8 cellular contexts compared by ENCODE assay signal in genomic region chr17:8226536-8227237, GRCh38. TPM values are rescaled to one million over a fixed set of nuclear protein-coding genes. Genes with fewer than 3 reads are reported as not detected.
DNase-seq lines count a peak whose midpoint lies in the region; ATAC-seq and TF ChIP-seq lines count a peak whose summit lies in the region.

No MANE protein-coding gene starts in this region.

- H3F3A ChIP-seq in neural progenitor cell (ENCODE audit: low read depth): peaks cover 57% of the 10 kb centered on the region

- no peak overlapping the region for H2AFZ ChIP-seq in neural progenitor cell (replicated peaks)

- intact Hi-C loops in activated naive CD4-positive, alpha-beta T cell treated with anti-CD3 and anti-CD28 coated beads for 36 hours (cut with micrococcal nuclease): loop anchor here (1.0 kb wide), 2 partner anchors 69 to 88 kb away; partner anchors contain the start of gene SLC25A35
- intact Hi-C loops in upper lobe of right lung (cut with DNase I): no loop called here

- no peaks in the 10 kb centered on the region for H3K4me1 ChIP-seq in neural progenitor cell
- H3K4me1 ChIP-seq in upper lobe of right lung: peaks cover 20% of the 10 kb centered on the region

- no peaks in the 10 kb centered on the region for H3K79me2 ChIP-seq in neural progenitor cell (ENCODE audit: low read depth)

- CTCF ChIA-PET in activated naive CD4-positive, alpha-beta T cell treated with anti-CD3 and anti-CD28 coated beads for 36 hours (lab: Charles Lee): interaction anchor here (0.6 to 6.6 kb wide), 2 partner anchors 20 to 43 kb away, joined by 3 to 55 read pairs; partner anchors contain the start of genes CTC1 and PFAS

- peaks cover 8% of the 10 kb centered on the region for H3K27me3 Mint-ChIP-seq in activated naive CD4-positive, alpha-beta T cell treated with anti-CD3 and anti-CD28 coated beads for 36 hours (ENCODE audit: low read depth)
- peaks cover 36% of the 10 kb centered on the region for H3K27me3 Mint-ChIP-seq in neural progenitor cell (ENCODE audit: insufficient read depth, low read depth)

- in situ Hi-C loops in GM13977 (cut with MboI; ENCODE audit: low pct_unique_long_range_greater_than_20kb, low sequenced_read_pairs, unreplicated experiment): no loop called here

- H3K4me3 ChIP-seq in neural progenitor cell (peak overlapping the region; percentile 62), upper lobe of right lung (peak overlapping the region; percentile 32)

- TF ChIP-seq CTCF in GM13977 (IDR thresholded peaks at IDR 0.05; ENCODE audit: extremely low read depth, insufficient read depth, missing control alignments) (no peak), neural progenitor cell (IDR thresholded peaks at IDR 0.05) (no peak), upper lobe of right lung (IDR thresholded peaks at IDR 0.05) (no peak)

- H3K9me3 ChIP-seq in neural progenitor cell (ENCODE audit: low read depth): no peaks in the 10 kb centered on the region
- H3K9me3 ChIP-seq in upper lobe of right lung: no peaks in the 10 kb centered on the region

- H3K36me3 Mint-ChIP-seq in activated naive CD4-positive, alpha-beta T cell treated with anti-CD3 and anti-CD28 coated beads for 36 hours (ENCODE audit: low read depth): peaks cover 47% of the 10 kb centered on the region
- H3K36me3 Mint-ChIP-seq in neural progenitor cell: peaks cover 36% of the 10 kb centered on the region

- peaks cover 14% of the 10 kb centered on the region for H4K20me1 ChIP-seq in neural progenitor cell (ENCODE audit: low read depth)

- peak overlapping the region; percentile 68 for H3K4me2 ChIP-seq in neural progenitor cell

- peaks cover 31% of the 10 kb centered on the region for H3K4me1 Mint-ChIP-seq in activated naive CD4-positive, alpha-beta T cell treated with anti-CD3 and anti-CD28 coated beads for 36 hours (ENCODE audit: low read depth)
- H3K4me1 Mint-ChIP-seq in neural progenitor cell: peaks cover 44% of the 10 kb centered on the region

- H3K27ac ChIP-seq in neural progenitor cell: no peak overlapping the region
- peak overlapping the region; percentile 15 for H3K27ac ChIP-seq in upper lobe of right lung

- H3K36me3 ChIP-seq in neural progenitor cell (no peaks in the 10 kb centered on the region), upper lobe of right lung (peaks cover 46% of the 10 kb centered on the region)

- H3K27ac Mint-ChIP-seq in activated naive CD4-positive, alpha-beta T cell treated with anti-CD3 and anti-CD28 coated beads for 36 hours: peak overlapping the region; percentile 59
- H3K27ac Mint-ChIP-seq in neural progenitor cell: peak overlapping the region; percentile 94

- H3K9me3 Mint-ChIP-seq in activated naive CD4-positive, alpha-beta T cell treated with anti-CD3 and anti-CD28 coated beads for 36 hours: no peaks in the 10 kb centered on the region
- H3K9me3 Mint-ChIP-seq in neural progenitor cell: peaks cover 22% of the 10 kb centered on the region

- no peak overlapping the region for H3K9ac ChIP-seq in neural progenitor cell

- DNase-seq in GM13977 (ENCODE audit: low spot score) (peak; percentile 60), NCI-H510A treated with DMSO at 0.1 percent for 48 hours (lab: John Stamatoyannopoulos, UW) (peak; percentile 92), germinal center (ENCODE audit: low spot score) (peak; percentile 24), neural progenitor cell (ENCODE audit: low spot score) (peak; percentile 94), upper lobe of right lung (peak; percentile 69)
- peak; percentile 63 for DNase-seq in activated naive CD4-positive, alpha-beta T cell treated with anti-CD3 and anti-CD28 coated beads for 36 hours

- no peaks in the 10 kb centered on the region for H3K27me3 ChIP-seq in neural progenitor cell
- no peaks in the 10 kb centered on the region for H3K27me3 ChIP-seq in upper lobe of right lung

- peak overlapping the region; percentile 47 for H3K4me3 Mint-ChIP-seq in activated naive CD4-positive, alpha-beta T cell treated with anti-CD3 and anti-CD28 coated beads for 36 hours
- H3K4me3 Mint-ChIP-seq in neural progenitor cell: peak overlapping the region; percentile 90

- ATAC-seq in upper lobe of right lung: no peak
- no peak for ATAC-seq in GM19452 (IDR thresholded peaks at IDR 0.05; ENCODE audit: unreplicated experiment)
- no peak for ATAC-seq in GM21786 (IDR thresholded peaks at IDR 0.05; ENCODE audit: unreplicated experiment)

RNA-seq across cellular contexts. Expression of gene AURKB, which starts 16.3 kb away (rescaled TPM):
- total RNA-seq in activated naive CD4-positive, alpha-beta T cell treated with anti-CD3 and anti-CD28 coated beads for 36 hours: 100 to 1,000 TPM; 243 TPM
- 149 and 156 TPM in 2 replicates for total RNA-seq in neural progenitor cell (ENCODE audit: low replicate concordance)
- 1.4 TPM for total RNA-seq in upper lobe of right lung

RNA-seq across cellular contexts. Expression of gene CTC1, which starts 21.2 kb away (rescaled TPM):
- total RNA-seq in activated naive CD4-positive, alpha-beta T cell treated with anti-CD3 and anti-CD28 coated beads for 36 hours: 10 to 100 TPM; 67.0 to 74.7 TPM
- 6.4 and 10.4 TPM in 2 replicates for total RNA-seq in neural progenitor cell (ENCODE audit: low replicate concordance)
- total RNA-seq in upper lobe of right lung: 57.1 TPM

RNA-seq across cellular contexts. Expression of gene PFAS, which starts 22.4 kb away (rescaled TPM):
- total RNA-seq in activated naive CD4-positive, alpha-beta T cell treated with anti-CD3 and anti-CD28 coated beads for 36 hours: 100 to 1,000 TPM; 106 to 110 TPM
- total RNA-seq in neural progenitor cell (ENCODE audit: low replicate concordance) (64.6 and 83.5 TPM in 2 replicates), upper lobe of right lung (28.3 TPM)

RNA-seq across cellular contexts. Expression of gene BORCS6, which starts 36.7 kb away (rescaled TPM):
- total RNA-seq in activated naive CD4-positive, alpha-beta T cell treated with anti-CD3 and anti-CD28 coated beads for 36 hours: 1 to 10 TPM; 4.0 to 4.3 TPM
- 0.71 and 4.1 TPM in 2 replicates for total RNA-seq in neural progenitor cell (ENCODE audit: low replicate concordance)
- 7.8 TPM for total RNA-seq in upper lobe of right lung

RNA-seq across cellular contexts. Expression of gene TMEM107, which starts 50.5 kb away (rescaled TPM):
- total RNA-seq in activated naive CD4-positive, alpha-beta T cell treated with anti-CD3 and anti-CD28 coated beads for 36 hours: 10 to 100 TPM; 27.6 to 31.5 TPM
- total RNA-seq in neural progenitor cell (ENCODE audit: low replicate concordance) (26.0 and 45.5 TPM in 2 replicates), upper lobe of right lung (9.3 TPM)

Comparison
In these comparisons a context has a peak if more than half of its experiments do, and no peak if none do; other contexts are left out.
1. DNase-seq: peak in every context shown above with its lines; median percentile 94 in neural progenitor cell; 92 in NCI-H510A treated with DMSO at 0.1 percent for 48 hours; 69 in upper lobe of right lung; 63 in activated naive CD4-positive, alpha-beta T cell treated with anti-CD3 and anti-CD28 coated beads for 36 hours; 60 in GM13977; 24 in germinal center.
2. RNA of gene AURKB, which starts 16.3 kb away (total RNA-seq): 243 TPM in activated naive CD4-positive, alpha-beta T cell treated with anti-CD3 and anti-CD28 coated beads for 36 hours and 149 to 156 TPM in neural progenitor cell; 1.4 TPM in upper lobe of right lung (single experiment); every median in the first group is over 10 times any median in the second.